Comparison of ENCODE assay signal across 17 cellular contexts in genomic region chr2:173412628-173413027, GRCh38.
"Had no signal": no experiment of that assay in that cellular context is flagged by ENCODE, and none has a peak within 500 bp of the region (broad histone marks: within the 10 kb centered on the region; RNA-seq: fewer than 3 reads in every experiment).

No MANE protein-coding gene starts in this region.

- H3K27ac Mint-ChIP-seq: activated CD4-positive, alpha-beta memory T cell treated with anti-CD3 and anti-CD28 coated beads for 36 hours; activated naive CD8-positive, alpha-beta T cell treated with anti-CD3 and anti-CD28 coated beads, Interleukin-2, amount 10 ng/mL, durations not matched to agents 7 days and 5 days; mesothelial cell of epicardium had no signal

- DNase-seq: activated CD4-positive, alpha-beta memory T cell treated with anti-CD3 and anti-CD28 coated beads for 36 hours; activated naive CD4-positive, alpha-beta T cell treated with Interleukin-2 at 50 U/mL for 16 hours; activated naive CD8-positive, alpha-beta T cell treated with anti-CD3 and anti-CD28 coated beads, Interleukin-2, amount 10 ng/mL, durations not matched to agents 7 days and 5 days; activated T-cell treated with anti-CD3 and anti-CD28 coated beads for 4 hours; brain microvascular endothelial cell; cortex of kidney; erythroblast; foreskin melanocyte; head of caudate nucleus; kidney; occipital lobe; stimulated activated CD4-positive, alpha-beta T cell treated with anti-CD3 and anti-CD28 coated beads, Interleukin-2, amount 100 ng/mL, for 24 hours; stimulated activated naive CD4-positive, alpha-beta T cell treated with Interleukin-2 at 50 U/mL for 16 hours; T-helper 2 cell; thyroid gland had no signal

- H3K4me3 Mint-ChIP-seq: activated CD4-positive, alpha-beta memory T cell treated with anti-CD3 and anti-CD28 coated beads for 36 hours; activated naive CD8-positive, alpha-beta T cell treated with anti-CD3 and anti-CD28 coated beads, Interleukin-2, amount 10 ng/mL, durations not matched to agents 7 days and 5 days; central memory CD8-positive, alpha-beta T cell; mesothelial cell of epicardium had no signal

- H3K9me3 ChIP-seq: thyroid gland had no signal

- H3K4me3 ChIP-seq: thyroid gland had no signal

- H3K36me3 Mint-ChIP-seq: activated CD4-positive, alpha-beta memory T cell treated with anti-CD3 and anti-CD28 coated beads for 36 hours; activated naive CD8-positive, alpha-beta T cell treated with anti-CD3 and anti-CD28 coated beads, Interleukin-2, amount 10 ng/mL, durations not matched to agents 7 days and 5 days; mesothelial cell of epicardium had no signal

- H3K4me1 ChIP-seq: thyroid gland had no signal

- H3K27me3 ChIP-seq: brain microvascular endothelial cell, thyroid gland had no signal

- H3K9me3 Mint-ChIP-seq: activated CD4-positive, alpha-beta memory T cell treated with anti-CD3 and anti-CD28 coated beads for 36 hours; activated naive CD8-positive, alpha-beta T cell treated with anti-CD3 and anti-CD28 coated beads, Interleukin-2, amount 10 ng/mL, durations not matched to agents 7 days and 5 days; central memory CD8-positive, alpha-beta T cell; mesothelial cell of epicardium had no signal

- H3K36me3 ChIP-seq: brain microvascular endothelial cell, thyroid gland had no signal

- H3K4me1 Mint-ChIP-seq: activated naive CD8-positive, alpha-beta T cell treated with anti-CD3 and anti-CD28 coated beads, Interleukin-2, amount 10 ng/mL, durations not matched to agents 7 days and 5 days; central memory CD8-positive, alpha-beta T cell had no signal

- H3K27ac ChIP-seq: brain microvascular endothelial cell, thyroid gland had no signal
